In genomic region chr20:45545754-45546453, GRCh38 we compare ENCODE assay signal across 8 cellular contexts. TPM values are rescaled to one million over a fixed set of nuclear protein-coding genes. Genes with fewer than 3 reads are reported as not detected.
DNase-seq lines count a peak whose midpoint lies in the region; ATAC-seq and TF ChIP-seq lines count a peak whose summit lies in the region.

No MANE protein-coding gene starts in this region.

- no peaks in the 10 kb centered on the region for H3K79me1 ChIP-seq in mesenchymal stem cell (replicated peaks; ENCODE audit: low read length, poor library complexity, severe bottlenecking)

- no peak overlapping the region for H3K4me2 ChIP-seq in mesenchymal stem cell (ENCODE audit: low read length, poor library complexity, severe bottlenecking)

- H3K27me3 ChIP-seq in body of pancreas: no peaks in the 10 kb centered on the region
- peaks cover 19 to 41% of the 10 kb centered on the region in 2 experiments for H3K27me3 ChIP-seq in mesenchymal stem cell (ENCODE audit: control insufficient read depth in 1 of 2, insufficient read depth in 1 of 2, low read length in 2 of 2)

- no peak overlapping the region for H4K8ac ChIP-seq in mesenchymal stem cell (ENCODE audit: low read length)

- DNase-seq in D341Med (ENCODE audit: low spot score) (peak; percentile 58), HT-29 (ENCODE audit: low spot score) (peak; percentile 61), body of pancreas (no peak), mesenchymal stem cell (peak; percentile 23)
- DNase-seq in effector CD4-positive, alpha-beta T cell: no peak

- H2BK15ac ChIP-seq in mesenchymal stem cell (ENCODE audit: low read depth, poor library complexity, severe bottlenecking): no peak overlapping the region

- TF ChIP-seq POLR2A in body of pancreas (IDR thresholded peaks at IDR 0.05): no peak

- no peak overlapping the region for H3K4ac ChIP-seq in mesenchymal stem cell (ENCODE audit: low read depth in 1 of 2, low read length in 2 of 2)

- H3K9ac ChIP-seq in mesenchymal stem cell (ENCODE audit: low read length): peak overlapping the region; percentile 16

- no peak overlapping the region for H3K23ac ChIP-seq in mesenchymal stem cell (ENCODE audit: low read length in 2 of 2)

- H3K9me3 ChIP-seq in body of pancreas (no peaks in the 10 kb centered on the region), mesenchymal stem cell (ENCODE audit: control insufficient read depth, low read length) (no peaks in the 10 kb centered on the region)

- H2AK5ac ChIP-seq in mesenchymal stem cell (ENCODE audit: low read length, severe bottlenecking): no peak overlapping the region

- no peak overlapping the region for H4K91ac ChIP-seq in mesenchymal stem cell (ENCODE audit: low read length)

- no peak overlapping the region for H3K14ac ChIP-seq in mesenchymal stem cell (ENCODE audit: low read length in 2 of 2)

- H3K27ac ChIP-seq in body of pancreas: no peak overlapping the region
- H3K27ac ChIP-seq in mesenchymal stem cell (ENCODE audit: low read length, poor library complexity, severe bottlenecking): no peak overlapping the region

- peak in 6 of 7 experiments; percentile 15 to 54 (median 34) for TF ChIP-seq CTCF in body of pancreas (IDR thresholded peaks at IDR 0.05)

- H3K4me1 ChIP-seq in body of pancreas (no peaks in the 10 kb centered on the region), mesenchymal stem cell (ENCODE audit: control insufficient read depth, insufficient read depth, low read depth, low read length) (no peaks in the 10 kb centered on the region)

- WGBS in body of pancreas, 2 donors: 6 to 9% methylated on average over 5 of the region's 5 CpGs
- 17% methylated on average over 3 of the region's 5 CpGs for WGBS in mesenchymal stem cell

- H2BK120ac ChIP-seq in mesenchymal stem cell (ENCODE audit: low read depth, low read length): no peak overlapping the region

- H3K18ac ChIP-seq in mesenchymal stem cell (ENCODE audit: low read depth in 1 of 2, low read length in 2 of 2): no peak overlapping the region

- peak; percentile 35 for ATAC-seq in body of pancreas
- ATAC-seq in GM21619 (IDR thresholded peaks at IDR 0.05; ENCODE audit: unreplicated experiment): no peak
- ATAC-seq in HG02840 (IDR thresholded peaks at IDR 0.05; ENCODE audit: low FRiP score, unreplicated experiment): no peak
- ATAC-seq in GM21529 (IDR thresholded peaks at IDR 0.05; ENCODE audit: unreplicated experiment): no peak

- no peaks in the 10 kb centered on the region for H3K36me3 ChIP-seq in body of pancreas (replicated peaks in 1 of 2; ENCODE audit: insufficient read depth in 1 of 2, low read depth in 2 of 2)
- no peaks in the 10 kb centered on the region for H3K36me3 ChIP-seq in mesenchymal stem cell (ENCODE audit: control insufficient read depth in 1 of 2, insufficient read depth in 2 of 2, low read depth in 1 of 2, low read length in 2 of 2)

- H2BK5ac ChIP-seq in mesenchymal stem cell (ENCODE audit: low read depth, low read length, poor library complexity, severe bottlenecking): no peak overlapping the region

- H2AFZ ChIP-seq in mesenchymal stem cell (ENCODE audit: low read depth, low read length): no peak overlapping the region

- no peak overlapping the region for H2BK12ac ChIP-seq in mesenchymal stem cell (ENCODE audit: low read length in 2 of 2)

- intact Hi-C loops in body of pancreas (cut with DNase I): no loop called here

- H3K4me3 ChIP-seq in body of pancreas (no peak overlapping the region), mesenchymal stem cell (ENCODE audit: insufficient read depth in 1 of 2, low read depth in 1 of 2, low read length in 2 of 2) (no peak overlapping the region)

RNA-seq across cellular contexts. Expression of gene EPPIN, which starts 1.3 kb away (rescaled TPM):
- not detected in 2 replicates for total RNA-seq in HT-29 (2014; rRNA removed; shearing (Covaris generic))
- not detected for total RNA-seq in body of pancreas
- polyA plus RNA-seq in mesenchymal stem cell (2013, experiment 1 of 2): not detected
- not detected for polyA plus RNA-seq in mesenchymal stem cell (2013, experiment 2 of 2)

RNA-seq across cellular contexts. Expression of gene WFDC6, which starts 6.6 kb away (rescaled TPM):
- not detected in 2 replicates for total RNA-seq in HT-29 (2014; rRNA removed; shearing (Covaris generic))
- not detected for total RNA-seq in body of pancreas
- polyA plus RNA-seq in mesenchymal stem cell (2013, experiment 1 of 2): not detected
- not detected for polyA plus RNA-seq in mesenchymal stem cell (2013, experiment 2 of 2)

RNA-seq across cellular contexts. Expression of gene SPINT3, which starts 30.5 kb away (rescaled TPM):
- not detected in 2 replicates for total RNA-seq in HT-29 (2014; rRNA removed; shearing (Covaris generic))
- total RNA-seq in body of pancreas: not detected
- not detected for polyA plus RNA-seq in mesenchymal stem cell (2013, experiment 1 of 2)
- polyA plus RNA-seq in mesenchymal stem cell (2013, experiment 2 of 2): not detected

RNA-seq across cellular contexts. Expression of gene WFDC8, which starts 33.2 kb away (rescaled TPM):
- total RNA-seq in HT-29 (2014; rRNA removed; shearing (Covaris generic)): not detected in 2 replicates
- total RNA-seq in body of pancreas: not detected
- polyA plus RNA-seq in mesenchymal stem cell (2013, experiment 1 of 2): not detected
- polyA plus RNA-seq in mesenchymal stem cell (2013, experiment 2 of 2): not detected

Comparison
In these comparisons a context has a peak if more than half of its experiments do, and no peak if none do; other contexts are left out.
1. DNase-seq: peak in D341Med (single experiment), HT-29 (single experiment) and mesenchymal stem cell (single experiment); none in body of pancreas (0 of 4) and effector CD4-positive, alpha-beta T cell (single experiment).